14 cellular contexts compared by ENCODE assay signal in the genomic region with DNA sequence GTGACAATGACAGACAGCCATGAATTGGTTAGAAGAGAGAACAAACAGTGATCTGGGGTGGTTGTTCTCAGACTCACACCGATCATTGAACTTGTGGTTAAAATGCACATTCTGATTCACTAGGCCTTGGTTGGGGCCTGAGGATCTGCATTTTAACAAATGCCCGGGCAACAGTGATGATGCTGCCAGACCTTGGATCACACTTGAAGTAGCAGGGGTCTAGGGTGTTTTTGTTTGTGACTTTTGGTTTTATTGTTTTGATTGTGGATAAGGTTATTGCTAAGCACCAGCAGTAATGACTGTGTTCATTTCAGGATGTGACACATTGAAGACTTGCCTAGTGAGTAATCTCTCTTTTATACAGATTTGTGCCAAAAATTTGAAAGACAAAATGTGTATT. TPM values are rescaled to one million over a fixed set of nuclear protein-coding genes. Genes with fewer than 3 reads are reported as not detected.
DNase-seq lines count a peak whose midpoint lies in the region; ATAC-seq and TF ChIP-seq lines count a peak whose summit lies in the region.
"Had no signal": no experiment of that assay in that cellular context is flagged by ENCODE, and none has a peak within 500 bp of the region (broad histone marks: within the 10 kb centered on the region; RNA-seq: fewer than 3 reads in every experiment).

No MANE protein-coding gene starts in this region.

- H3K4me3 ChIP-seq in fibroblast of lung (replicated peaks in 1 of 4; ENCODE audit: control extremely low read depth in 1 of 4, insufficient read depth in 1 of 4, low read depth in 3 of 4, low read length in 4 of 4): no peak overlapping the region

- no peak overlapping the region for H2AFZ ChIP-seq in fibroblast of lung (ENCODE audit: low read length)

- H3K27me3 ChIP-seq in fibroblast of lung (ENCODE audit: control insufficient read depth, insufficient read depth, low read length): no peaks in the 10 kb centered on the region

- H3K4me2 ChIP-seq in fibroblast of lung (ENCODE audit: extremely low read depth, insufficient read depth, low read length): peak overlapping the region; percentile 5

- no peaks in the 10 kb centered on the region for H3K9me3 Mint-ChIP-seq in activated naive CD8-positive, alpha-beta T cell (ENCODE audit: low read depth)
- H3K9me3 Mint-ChIP-seq in activated naive CD8-positive, alpha-beta T cell treated with anti-CD3 and anti-CD28 coated beads for 36 hours: no peaks in the 10 kb centered on the region
- H3K9me3 Mint-ChIP-seq in activated CD8-positive, alpha-beta T cell treated with anti-CD3 and anti-CD28 coated beads for 36 hours: no peaks in the 10 kb centered on the region
- H3K9me3 Mint-ChIP-seq in stimulated activated naive CD8-positive, alpha-beta T cell treated with anti-CD3 and anti-CD28 coated beads, Interleukin-15, Interleukin-2, amounts not matched to agents 100 ng/mL and 50 ng/mL, for 24 hours: no peaks in the 10 kb centered on the region
- H3K9me3 Mint-ChIP-seq: IgD-negative memory B cell; stimulated activated memory B cell treated with anti-CD40 and anti-IgM and Interleukin-4, amounts not matched to agents 10 μg/mL and 1 μg/mL and 100 μg/mL, for 72 hours had no signal

- POLR2A ChIA-PET in activated CD8-positive, alpha-beta T cell treated with anti-CD3 and anti-CD28 coated beads for 36 hours (lab: Charles Lee): interaction anchor here (0.6 kb wide), 1 partner anchor 13 kb away, joined by 3 read pairs; no protein-coding TSS in a partner anchor

- peaks cover 2% of the 10 kb centered on the region for H3K4me1 ChIP-seq in fibroblast of lung (ENCODE audit: control insufficient read depth, extremely low read depth, insufficient read depth, low read length)

- peak overlapping the region; percentile 30 for H3K27ac Mint-ChIP-seq in activated naive CD8-positive, alpha-beta T cell
- H3K27ac Mint-ChIP-seq in activated naive CD8-positive, alpha-beta T cell treated with anti-CD3 and anti-CD28 coated beads for 36 hours: no peak overlapping the region
- peak overlapping the region; percentile 42 for H3K27ac Mint-ChIP-seq in activated CD8-positive, alpha-beta T cell treated with anti-CD3 and anti-CD28 coated beads for 36 hours
- H3K27ac Mint-ChIP-seq in stimulated activated naive CD8-positive, alpha-beta T cell treated with anti-CD3 and anti-CD28 coated beads, Interleukin-15, Interleukin-2, amounts not matched to agents 100 ng/mL and 50 ng/mL, for 24 hours: peak overlapping the region; percentile 11
- H3K27ac Mint-ChIP-seq: stimulated activated memory B cell treated with anti-CD40 and anti-IgM and Interleukin-4, amounts not matched to agents 10 μg/mL and 1 μg/mL and 100 μg/mL, for 72 hours had no signal

- H4K20me1 ChIP-seq in fibroblast of lung (ENCODE audit: control insufficient read depth, extremely low read depth, insufficient read depth, low read length): no peaks in the 10 kb centered on the region

- H3K9ac ChIP-seq in fibroblast of lung (ENCODE audit: insufficient read depth, low read length): no peak overlapping the region

- CTCF ChIA-PET in activated CD8-positive, alpha-beta T cell treated with anti-CD3 and anti-CD28 coated beads for 36 hours (lab: Charles Lee): interaction anchor here (1.3 kb wide), 1 partner anchor 224 kb away, joined by 3 read pairs; no protein-coding TSS in a partner anchor

- no peak for DNase-seq in activated naive CD8-positive, alpha-beta T cell treated with anti-CD3 and anti-CD28 coated beads for 36 hours
- peak; percentile 7 for DNase-seq in activated CD8-positive, alpha-beta T cell treated with anti-CD3 and anti-CD28 coated beads for 36 hours
- DNase-seq in fibroblast of lung (ENCODE audit: low read depth in 2 of 2): peak in 1 of 2 donors; percentile 83
- no peak for DNase-seq in DMS79 (lab: John Stamatoyannopoulos, UW)
- no peak for DNase-seq in left ventricle myocardium superior
- DNase-seq: activated CD4-positive, alpha-beta T cell treated with anti-CD3 and anti-CD28 coated beads, Interleukin-2, amount 50 U/mL, for 4 hours; effector memory CD4-positive, alpha-beta T cell; NCI-H2029 treated with DMSO at 0.1 percent for 48 hours; NK-92 treated with Interleukin-12 subunit alpha and Interleukin-12 subunit beta, amount 100 ng/mL, for 24 hours had no signal

- H3K79me2 ChIP-seq in fibroblast of lung (ENCODE audit: control insufficient read depth, insufficient read depth, low read length): no peaks in the 10 kb centered on the region

- H3K27me3 Mint-ChIP-seq in activated naive CD8-positive, alpha-beta T cell: no peaks in the 10 kb centered on the region
- H3K27me3 Mint-ChIP-seq in activated naive CD8-positive, alpha-beta T cell treated with anti-CD3 and anti-CD28 coated beads for 36 hours: no peaks in the 10 kb centered on the region
- H3K27me3 Mint-ChIP-seq in activated CD8-positive, alpha-beta T cell treated with anti-CD3 and anti-CD28 coated beads for 36 hours: no peaks in the 10 kb centered on the region
- no peaks in the 10 kb centered on the region for H3K27me3 Mint-ChIP-seq in stimulated activated naive CD8-positive, alpha-beta T cell treated with anti-CD3 and anti-CD28 coated beads, Interleukin-15, Interleukin-2, amounts not matched to agents 100 ng/mL and 50 ng/mL, for 24 hours
- H3K27me3 Mint-ChIP-seq: IgD-negative memory B cell; stimulated activated memory B cell treated with anti-CD40 and anti-IgM and Interleukin-4, amounts not matched to agents 10 μg/mL and 1 μg/mL and 100 μg/mL, for 72 hours had no signal

- no peak for TF ChIP-seq CTCF in activated CD8-positive, alpha-beta T cell treated with anti-CD3 and anti-CD28 coated beads for 36 hours (IDR thresholded peaks at IDR 0.05)
- no peak for TF ChIP-seq CTCF in fibroblast of lung (conservative IDR thresholded peaks at IDR 0.05 in 1 of 2, IDR thresholded peaks at IDR 0.05 in 1 of 2; ENCODE audit: low read depth in 1 of 2, low read length in 2 of 2)

- intact Hi-C loops in activated CD8-positive, alpha-beta T cell treated with anti-CD3 and anti-CD28 coated beads for 36 hours (cut with micrococcal nuclease): no loop called here
- intact Hi-C loops in left ventricle myocardium superior (cut with micrococcal nuclease): no loop called here

- H3K36me3 ChIP-seq in fibroblast of lung (ENCODE audit: control insufficient read depth, insufficient read depth, low read length): peaks cover 2% of the 10 kb centered on the region

- H3K4me1 Mint-ChIP-seq in activated naive CD8-positive, alpha-beta T cell (ENCODE audit: low read depth): peaks cover 2% of the 10 kb centered on the region
- peaks cover 10% of the 10 kb centered on the region for H3K4me1 Mint-ChIP-seq in activated naive CD8-positive, alpha-beta T cell treated with anti-CD3 and anti-CD28 coated beads for 36 hours
- peaks cover 19% of the 10 kb centered on the region for H3K4me1 Mint-ChIP-seq in activated CD8-positive, alpha-beta T cell treated with anti-CD3 and anti-CD28 coated beads for 36 hours (ENCODE audit: low read depth)
- peaks cover 19% of the 10 kb centered on the region for H3K4me1 Mint-ChIP-seq in stimulated activated naive CD8-positive, alpha-beta T cell treated with anti-CD3 and anti-CD28 coated beads, Interleukin-15, Interleukin-2, amounts not matched to agents 100 ng/mL and 50 ng/mL, for 24 hours (ENCODE audit: low read depth)

- H3K4me3 Mint-ChIP-seq in activated naive CD8-positive, alpha-beta T cell: no peak overlapping the region
- no peak overlapping the region for H3K4me3 Mint-ChIP-seq in activated naive CD8-positive, alpha-beta T cell treated with anti-CD3 and anti-CD28 coated beads for 36 hours
- no peak overlapping the region for H3K4me3 Mint-ChIP-seq in activated CD8-positive, alpha-beta T cell treated with anti-CD3 and anti-CD28 coated beads for 36 hours
- peak overlapping the region; percentile 3 for H3K4me3 Mint-ChIP-seq in stimulated activated naive CD8-positive, alpha-beta T cell treated with anti-CD3 and anti-CD28 coated beads, Interleukin-15, Interleukin-2, amounts not matched to agents 100 ng/mL and 50 ng/mL, for 24 hours
- H3K4me3 Mint-ChIP-seq: IgD-negative memory B cell; stimulated activated memory B cell treated with anti-CD40 and anti-IgM and Interleukin-4, amounts not matched to agents 10 μg/mL and 1 μg/mL and 100 μg/mL, for 72 hours had no signal

- ATAC-seq in activated CD8-positive, alpha-beta T cell treated with anti-CD3 and anti-CD28 coated beads for 36 hours: peak; percentile 60
- ATAC-seq in HG03442 (IDR thresholded peaks at IDR 0.05; ENCODE audit: unreplicated experiment) (no peak), left ventricle myocardium superior (no peak)
- ATAC-seq: stimulated activated memory B cell treated with anti-CD40 and anti-IgM and Interleukin-4, amounts not matched to agents 10 μg/mL and 1 μg/mL and 100 μg/mL, for 72 hours had no signal

- H3K36me3 Mint-ChIP-seq in activated naive CD8-positive, alpha-beta T cell: no peaks in the 10 kb centered on the region
- H3K36me3 Mint-ChIP-seq in activated naive CD8-positive, alpha-beta T cell treated with anti-CD3 and anti-CD28 coated beads for 36 hours: no peaks in the 10 kb centered on the region
- H3K36me3 Mint-ChIP-seq in activated CD8-positive, alpha-beta T cell treated with anti-CD3 and anti-CD28 coated beads for 36 hours (ENCODE audit: low read depth): peaks cover 16% of the 10 kb centered on the region
- H3K36me3 Mint-ChIP-seq in stimulated activated naive CD8-positive, alpha-beta T cell treated with anti-CD3 and anti-CD28 coated beads, Interleukin-15, Interleukin-2, amounts not matched to agents 100 ng/mL and 50 ng/mL, for 24 hours (ENCODE audit: low read depth): peaks cover 35% of the 10 kb centered on the region

- peak overlapping the region; percentile 82 for H3K27ac ChIP-seq in fibroblast of lung (ENCODE audit: insufficient read depth, low read length)

- no peaks in the 10 kb centered on the region for H3K9me3 ChIP-seq in fibroblast of lung (ENCODE audit: control insufficient read depth, insufficient read depth, low read depth, low read length)

RNA-seq across cellular contexts. Expression of a gene that starts 36.5 kb away (rescaled TPM):
- 10 to 100 TPM; 27.5 to 28.1 TPM for total RNA-seq in activated naive CD8-positive, alpha-beta T cell treated with anti-CD3 and anti-CD28 coated beads for 36 hours
- 10 to 100 TPM; 17.3 to 18.8 TPM for total RNA-seq in activated CD8-positive, alpha-beta T cell treated with anti-CD3 and anti-CD28 coated beads for 36 hours
- total RNA-seq in fibroblast of lung: 11.6 and 18.0 TPM in 2 replicates
- polyA plus RNA-seq in fibroblast of lung: 9.0 and 17.1 TPM in 2 replicates
- polyA plus RNA-seq in fibroblast of lung (2012): 5.6 and 10.4 TPM in 2 replicates
- polyA minus RNA-seq in fibroblast of lung (ENCODE audit: low replicate concordance): 1.1 and 3.9 TPM in 2 replicates
- 6.0 TPM for total RNA-seq in left ventricle myocardium superior

RNA-seq across cellular contexts. Expression of a gene that starts 47.4 kb away (rescaled TPM):
- 100 to 1,000 TPM; 192 TPM for total RNA-seq in activated naive CD8-positive, alpha-beta T cell treated with anti-CD3 and anti-CD28 coated beads for 36 hours
- total RNA-seq in activated CD8-positive, alpha-beta T cell treated with anti-CD3 and anti-CD28 coated beads for 36 hours: 100 to 1,000 TPM; 197 to 201 TPM
- total RNA-seq in fibroblast of lung (142 and 174 TPM in 2 replicates), left ventricle myocardium superior (113 TPM)
- 149 and 213 TPM in 2 replicates for polyA plus RNA-seq in fibroblast of lung
- polyA plus RNA-seq in fibroblast of lung (2012): 123 and 213 TPM in 2 replicates
- polyA minus RNA-seq in fibroblast of lung (ENCODE audit: low replicate concordance): 102 and 125 TPM in 2 replicates
